ENCODE assay signal across 14 cellular contexts in genomic region chr1:51515982-51516638, GRCh38. TPM values are rescaled to one million over a fixed set of nuclear protein-coding genes. Genes with fewer than 3 reads are reported as not detected.
DNase-seq lines count a peak whose midpoint lies in the region; ATAC-seq and TF ChIP-seq lines count a peak whose summit lies in the region.
"Had no signal": no experiment of that assay in that cellular context is flagged by ENCODE, and none has a peak within 500 bp of the region (broad histone marks: within the 10 kb centered on the region; RNA-seq: fewer than 3 reads in every experiment).

No MANE protein-coding gene starts in this region.

- DNase-seq in CD4-positive, alpha-beta T cell: no peak
- DNase-seq in NAMALWA (ENCODE audit: low spot score): peak; percentile 47
- no peak for DNase-seq in coronary artery (ENCODE audit: low spot score)
- no peak for DNase-seq in osteoblast (ENCODE audit: insufficient read length, low spot score, missing footprints)
- DNase-seq in effector CD4-positive, alpha-beta T cell: no peak
- no peak for DNase-seq in body of pancreas
- DNase-seq in stimulated activated CD4-positive, alpha-beta T cell treated with anti-CD3 and anti-CD28 coated beads, Interleukin-2, amount 100 ng/mL, for 24 hours: no peak
- DNase-seq in SHP77 (lab: John Stamatoyannopoulos, UW): no peak
- DNase-seq: DMS 273 treated with DMSO at 0.1 percent for 48 hours; endodermal cell; HCEC 1CT; left colon; SJCRH30; stimulated activated CD4-positive, alpha-beta T cell treated with anti-CD3 and anti-CD28 coated beads, Interleukin-2, amount 100 ng/mL, for 48 hours had no signal

- POLR2A ChIA-PET in CD4-positive, alpha-beta T cell (lab: Charles Lee): interaction anchor here (0.9 to 1.0 kb wide), 2 partner anchors 43 to 71 kb away, joined by 3 read pairs; no protein-coding TSS in a partner anchor

- intact Hi-C loops in CD4-positive, alpha-beta T cell (cut with DNase I, micrococcal nuclease): loop anchor here (5.0 to 10.0 kb wide), 5 partner anchors 51 to 541 kb away; partner anchors contain the start of genes BTF3L4 (in 1 of the 2), CDKN2C (in 1 of the 2), OSBPL9 (in 1 of the 2) and RNF11 (in 1 of the 2)
- intact Hi-C loops in body of pancreas (cut with DNase I): no loop called here

- H3K36me3 Mint-ChIP-seq in CD4-positive, alpha-beta T cell (ENCODE audit: low read depth): peaks cover 8% of the 10 kb centered on the region

- no peak overlapping the region for H3K27ac ChIP-seq in CD4-positive, alpha-beta T cell (ENCODE audit: low read depth, low read length)
- H3K27ac ChIP-seq in coronary artery (peak overlapping the region; percentile 86 to 96), osteoblast (ENCODE audit: low read depth, low read length) (no peak overlapping the region), body of pancreas (peak overlapping the region in 2 of 4 donors; percentile 34 to 46)
- H3K27ac ChIP-seq: SJCRH30 had no signal

- H3K27me3 ChIP-seq in CD4-positive, alpha-beta T cell (ENCODE audit: control insufficient read depth, insufficient read depth, low read length): no peaks in the 10 kb centered on the region
- H3K27me3 ChIP-seq in osteoblast (ENCODE audit: insufficient read depth, low read length): no peaks in the 10 kb centered on the region
- no peaks in the 10 kb centered on the region for H3K27me3 ChIP-seq in body of pancreas
- H3K27me3 ChIP-seq: SJCRH30 had no signal

- H3K4me1 Mint-ChIP-seq in CD4-positive, alpha-beta T cell (ENCODE audit: low read depth): peaks cover 81% of the 10 kb centered on the region

- H3K9me3 ChIP-seq in CD4-positive, alpha-beta T cell (ENCODE audit: control insufficient read depth, low read length): no peaks in the 10 kb centered on the region
- no peaks in the 10 kb centered on the region for H3K9me3 ChIP-seq in osteoblast (ENCODE audit: low read depth, low read length)
- no peaks in the 10 kb centered on the region for H3K9me3 ChIP-seq in body of pancreas
- H3K9me3 ChIP-seq: SJCRH30 had no signal

- peak overlapping the region; percentile 91 for H3K4me2 ChIP-seq in osteoblast (ENCODE audit: insufficient read depth, low read length)

- peak overlapping the region; percentile 76 for H3K4me3 Mint-ChIP-seq in CD4-positive, alpha-beta T cell
- H3K4me3 Mint-ChIP-seq: endodermal cell had no signal

- CTCF ChIA-PET in CD4-positive, alpha-beta T cell (lab: Charles Lee): interaction anchor here (1.0 to 1.4 kb wide), 3 partner anchors 11 to 20 kb away, joined by 3 to 5 read pairs (median 4); no protein-coding TSS in a partner anchor

- H3K36me3 ChIP-seq in osteoblast (ENCODE audit: insufficient read depth, low read length) (no peaks in the 10 kb centered on the region), body of pancreas (replicated peaks in 1 of 2; ENCODE audit: insufficient read depth in 1 of 2, low read depth in 2 of 2) (no peaks in the 10 kb centered on the region)
- H3K36me3 ChIP-seq: SJCRH30 had no signal

- ATAC-seq in CD4-positive, alpha-beta T cell (ENCODE audit: poor library complexity): no peak
- ATAC-seq in body of pancreas: no peak
- ATAC-seq: left colon had no signal

- peaks cover 3% of the 10 kb centered on the region for H4K20me1 ChIP-seq in osteoblast (ENCODE audit: insufficient read depth, low read length)

- H3K4me3 ChIP-seq in coronary artery (peak overlapping the region; percentile 94), osteoblast (ENCODE audit: insufficient read depth, low read length) (no peak overlapping the region), body of pancreas (no peak overlapping the region)
- H3K4me3 ChIP-seq: SJCRH30 had no signal

- TF ChIP-seq POLR2A in body of pancreas (IDR thresholded peaks at IDR 0.05): no peak

- peaks cover 76% of the 10 kb centered on the region for H3K79me2 ChIP-seq in osteoblast (ENCODE audit: insufficient read depth, low read length)

- H3K4me1 ChIP-seq in osteoblast (ENCODE audit: insufficient read depth, low read length): peaks cover 32% of the 10 kb centered on the region
- H3K4me1 ChIP-seq in body of pancreas: peaks cover 54% of the 10 kb centered on the region

- H3K27me3 Mint-ChIP-seq in CD4-positive, alpha-beta T cell: no peaks in the 10 kb centered on the region

- H3K9me3 Mint-ChIP-seq in CD4-positive, alpha-beta T cell: no peaks in the 10 kb centered on the region
- H3K9me3 Mint-ChIP-seq: endodermal cell had no signal

- peak overlapping the region; percentile 73 for H3K27ac Mint-ChIP-seq in CD4-positive, alpha-beta T cell

- no peak overlapping the region for H2AFZ ChIP-seq in osteoblast (ENCODE audit: low read length)

- TF ChIP-seq CTCF in CD4-positive, alpha-beta T cell (IDR thresholded peaks at IDR 0.05): no peak
- no peak for TF ChIP-seq CTCF in coronary artery (IDR thresholded peaks at IDR 0.05)
- TF ChIP-seq CTCF in osteoblast (IDR thresholded peaks at IDR 0.05; ENCODE audit: extremely low read depth, low read depth, low read length): no peak
- TF ChIP-seq CTCF in body of pancreas (IDR thresholded peaks at IDR 0.05): no peak

RNA-seq across cellular contexts. Expression of gene EPS15, which starts 3.0 kb away (rescaled TPM):
- total RNA-seq in CD4-positive, alpha-beta T cell: 10 to 100 TPM; 44.5 to 47.9 TPM
- total RNA-seq in osteoblast: 79.9 and 82.2 TPM in 2 replicates
- 10 to 100 TPM; 37.4 to 46.8 TPM for total RNA-seq in body of pancreas

Comparison
In these comparisons a context has a peak if more than half of its experiments do, and no peak if none do; other contexts are left out.
1. H3K27ac ChIP-seq: peak in coronary artery (2 of 2); none in CD4-positive, alpha-beta T cell (single experiment) and osteoblast (single experiment).